Comparison of ENCODE assay signal across 2 cellular contexts in genomic region chr18:68532328-68532885, GRCh38.
TF ChIP-seq lines count a peak whose summit lies in the region.

No MANE protein-coding gene starts in this region.

TF ChIP-seq in IMR-90, 13 proteins besides CTCF, POLR2A, EP300 and RAD21:
- no peak for TF ChIP-seq ELK1 (IDR thresholded peaks at IDR 0.05; ENCODE audit: borderline replicate concordance, low read depth, low read length)
- TF ChIP-seq MAZ (IDR thresholded peaks at IDR 0.05; ENCODE audit: borderline replicate concordance, low read depth, low read length): no peak
- TF ChIP-seq NFE2L2 (IDR thresholded peaks at IDR 0.05; ENCODE audit: low read depth, low read length): no peak
- no peak for TF ChIP-seq RCOR1 (IDR thresholded peaks at IDR 0.05; ENCODE audit: insufficient replicate concordance, low read length)
- no peak for TF ChIP-seq SMC3 (IDR thresholded peaks at IDR 0.05; ENCODE audit: low read depth, low read length)
- TF ChIP-seq MXI1 (IDR thresholded peaks at IDR 0.05; ENCODE audit: borderline replicate concordance, low read depth, low read length): no peak
- TF ChIP-seq CEBPB (IDR thresholded peaks at IDR 0.05; ENCODE audit: low read depth, low read length): no peak

TF ChIP-seq in GM12878, 131 proteins besides CTCF, POLR2A, EP300 and RAD21:
- TF ChIP-seq SPI1 (IDR thresholded peaks at IDR 0.05; ENCODE audit: borderline replicate concordance, insufficient read depth, low read depth, low read length) (no peak), PKNOX1 (IDR thresholded peaks at IDR 0.05) (0 out of 2 replicates have a peak, but pooled peaks have one; percentile 17)
